In genomic region chr11:33999393-33999792, GRCh38 we compare ENCODE assay signal across 25 cellular contexts.
"Had no signal": no experiment of that assay in that cellular context is flagged by ENCODE, and none has a peak within 500 bp of the region (broad histone marks: within the 10 kb centered on the region; RNA-seq: fewer than 3 reads in every experiment).

No MANE protein-coding gene starts in this region.

- H3K4me1 ChIP-seq: colonic mucosa, neural progenitor cell, parathyroid adenoma, prostate gland, right atrium auricular region, upper lobe of right lung, uterus had no signal

- H3K4me2 ChIP-seq: neural progenitor cell had no signal

- H3K4me3 ChIP-seq: colonic mucosa, esophagus squamous epithelium, lung, neural progenitor cell, prostate gland, right atrium auricular region, sigmoid colon, suprapubic skin, transverse colon, upper lobe of right lung, uterus had no signal

- DNase-seq: colonic mucosa; effector memory CD4-positive, alpha-beta T cell; erythroblast; esophagus squamous epithelium; foreskin melanocyte; immature natural killer cell; islet precursor cell; kidney glomerular epithelial cell; left colon; left ventricle myocardium superior; sigmoid colon; stimulated activated CD4-positive, alpha-beta T cell treated with anti-CD3 and anti-CD28 coated beads, Interleukin-2, amount 100 ng/mL, for 24 hours; stimulated activated CD4-positive, alpha-beta T cell treated with anti-CD3 and anti-CD28 coated beads, Interleukin-4, amount 100 ng/mL, for 4 hours; stimulated activated naive CD8-positive, alpha-beta T cell treated with anti-CD3 and anti-CD28 coated beads, Interleukin-15, Interleukin-2, amounts not matched to agents 100 U/mL and 50 U/mL, for 24 hours; transverse colon; upper lobe of right lung; uterus had no signal

- H3K27me3 ChIP-seq: colonic mucosa, right atrium auricular region, sigmoid colon, suprapubic skin, uterus had no signal

- H3K9ac ChIP-seq: neural progenitor cell, parathyroid adenoma had no signal

- H3K79me2 ChIP-seq: parathyroid adenoma had no signal

- H3K27ac ChIP-seq: colonic mucosa, esophagus squamous epithelium, neural progenitor cell, parathyroid adenoma, prostate gland, right atrium auricular region, sigmoid colon, suprapubic skin, transverse colon, upper lobe of right lung, uterus had no signal

- H3K36me3 ChIP-seq: colonic mucosa, esophagus squamous epithelium, neural progenitor cell, prostate gland, right atrium auricular region, sigmoid colon, suprapubic skin, transverse colon, upper lobe of right lung, uterus had no signal

- H2AFZ ChIP-seq: neural progenitor cell, parathyroid adenoma had no signal

- ATAC-seq: left colon; left ventricle myocardium superior; natural killer cell treated with Interleukin-12 subunit alpha and Interleukin-12 subunit beta and Interleukin-15 and Interleukin-18, amount 100 ng/mL, for 72 hours; stimulated activated memory B cell treated with anti-CD40 and anti-IgM and Interleukin-4, amounts not matched to agents 10 μg/mL and 1 μg/mL and 100 μg/mL, for 72 hours; stimulated activated naive CD8-positive, alpha-beta T cell treated with anti-CD3 and anti-CD28 coated beads, Interleukin-15, Interleukin-2, amounts not matched to agents 100 U/mL and 50 U/mL, for 24 hours; upper lobe of right lung had no signal

- H3K9me3 ChIP-seq: colonic mucosa, esophagus squamous epithelium, prostate gland, right atrium auricular region, sigmoid colon, suprapubic skin, transverse colon, upper lobe of right lung, uterus had no signal
